In the genomic region with DNA sequence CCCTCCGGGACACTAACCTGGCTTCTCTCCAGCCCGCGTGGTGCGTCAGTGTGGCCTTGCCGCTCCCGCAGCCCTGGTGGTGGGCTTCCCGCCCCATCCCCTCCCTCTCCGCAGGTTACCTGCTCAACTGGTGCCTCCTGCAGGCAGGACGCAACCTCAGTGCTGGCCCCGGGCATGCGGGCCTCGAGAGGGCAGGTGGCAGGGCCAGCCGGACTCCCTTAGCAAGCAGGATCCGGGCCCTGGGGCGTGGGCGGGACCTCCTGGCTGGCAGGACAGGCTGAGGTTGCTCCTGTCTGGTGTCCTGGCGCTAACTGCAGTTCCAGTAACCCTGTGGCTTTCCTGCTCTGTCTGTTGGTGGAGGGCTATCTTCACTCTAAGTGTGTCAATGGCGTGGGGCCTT, we compare ENCODE assay signal across 2 cellular contexts.
TF ChIP-seq lines count a peak whose summit lies in the region.

No MANE protein-coding gene starts in this region.

TF ChIP-seq in WTC11, 78 proteins besides CTCF, POLR2A, EP300 and RAD21:
- TF ChIP-seq, protein P1, sequence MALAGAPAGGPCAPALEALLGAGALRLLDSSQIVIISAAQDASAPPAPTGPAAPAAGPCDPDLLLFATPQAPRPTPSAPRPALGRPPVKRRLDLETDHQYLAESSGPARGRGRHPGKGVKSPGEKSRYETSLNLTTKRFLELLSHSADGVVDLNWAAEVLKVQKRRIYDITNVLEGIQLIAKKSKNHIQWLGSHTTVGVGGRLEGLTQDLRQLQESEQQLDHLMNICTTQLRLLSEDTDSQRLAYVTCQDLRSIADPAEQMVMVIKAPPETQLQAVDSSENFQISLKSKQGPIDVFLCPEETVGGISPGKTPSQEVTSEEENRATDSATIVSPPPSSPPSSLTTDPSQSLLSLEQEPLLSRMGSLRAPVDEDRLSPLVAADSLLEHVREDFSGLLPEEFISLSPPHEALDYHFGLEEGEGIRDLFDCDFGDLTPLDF (CRISPR knock-in tag; IDR thresholded peaks at IDR 0.05): no peak
- TF ChIP-seq ZNF416 (CRISPR knock-in tag; IDR thresholded peaks at IDR 0.05) (no peak), ZBTB21 (CRISPR knock-in tag; IDR thresholded peaks at IDR 0.05; ENCODE audit: borderline replicate concordance) (no peak), EMX1 (CRISPR knock-in tag; IDR thresholded peaks at IDR 0.05) (no peak)
- TF ChIP-seq, protein P2, sequence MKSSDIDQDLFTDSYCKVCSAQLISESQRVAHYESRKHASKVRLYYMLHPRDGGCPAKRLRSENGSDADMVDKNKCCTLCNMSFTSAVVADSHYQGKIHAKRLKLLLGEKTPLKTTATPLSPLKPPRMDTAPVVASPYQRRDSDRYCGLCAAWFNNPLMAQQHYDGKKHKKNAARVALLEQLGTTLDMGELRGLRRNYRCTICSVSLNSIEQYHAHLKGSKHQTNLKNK (CRISPR knock-in tag; IDR thresholded peaks at IDR 0.05): no peak
- TF ChIP-seq, protein P3, sequence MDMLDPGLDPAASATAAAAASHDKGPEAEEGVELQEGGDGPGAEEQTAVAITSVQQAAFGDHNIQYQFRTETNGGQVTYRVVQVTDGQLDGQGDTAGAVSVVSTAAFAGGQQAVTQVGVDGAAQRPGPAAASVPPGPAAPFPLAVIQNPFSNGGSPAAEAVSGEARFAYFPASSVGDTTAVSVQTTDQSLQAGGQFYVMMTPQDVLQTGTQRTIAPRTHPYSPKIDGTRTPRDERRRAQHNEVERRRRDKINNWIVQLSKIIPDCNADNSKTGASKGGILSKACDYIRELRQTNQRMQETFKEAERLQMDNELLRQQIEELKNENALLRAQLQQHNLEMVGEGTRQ (CRISPR knock-in tag; IDR thresholded peaks at IDR 0.05): no peak
- TF ChIP-seq, protein P4, sequence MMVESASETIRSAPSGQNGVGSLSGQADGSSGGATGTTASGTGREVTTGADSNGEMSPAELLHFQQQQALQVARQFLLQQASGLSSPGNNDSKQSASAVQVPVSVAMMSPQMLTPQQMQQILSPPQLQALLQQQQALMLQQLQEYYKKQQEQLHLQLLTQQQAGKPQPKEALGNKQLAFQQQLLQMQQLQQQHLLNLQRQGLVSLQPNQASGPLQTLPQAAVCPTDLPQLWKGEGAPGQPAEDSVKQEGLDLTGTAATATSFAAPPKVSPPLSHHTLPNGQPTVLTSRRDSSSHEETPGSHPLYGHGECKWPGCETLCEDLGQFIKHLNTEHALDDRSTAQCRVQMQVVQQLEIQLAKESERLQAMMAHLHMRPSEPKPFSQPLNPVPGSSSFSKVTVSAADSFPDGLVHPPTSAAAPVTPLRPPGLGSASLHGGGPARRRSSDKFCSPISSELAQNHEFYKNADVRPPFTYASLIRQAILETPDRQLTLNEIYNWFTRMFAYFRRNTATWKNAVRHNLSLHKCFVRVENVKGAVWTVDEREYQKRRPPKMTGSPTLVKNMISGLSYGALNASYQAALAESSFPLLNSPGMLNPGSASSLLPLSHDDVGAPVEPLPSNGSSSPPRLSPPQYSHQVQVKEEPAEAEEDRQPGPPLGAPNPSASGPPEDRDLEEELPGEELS (CRISPR knock-in tag; IDR thresholded peaks at IDR 0.05): no peak
- TF ChIP-seq, protein P5, sequence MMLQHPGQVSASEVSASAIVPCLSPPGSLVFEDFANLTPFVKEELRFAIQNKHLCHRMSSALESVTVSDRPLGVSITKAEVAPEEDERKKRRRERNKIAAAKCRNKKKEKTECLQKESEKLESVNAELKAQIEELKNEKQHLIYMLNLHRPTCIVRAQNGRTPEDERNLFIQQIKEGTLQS (CRISPR knock-in tag; conservative IDR thresholded peaks at IDR 0.05): no peak
- TF ChIP-seq, protein P6, sequence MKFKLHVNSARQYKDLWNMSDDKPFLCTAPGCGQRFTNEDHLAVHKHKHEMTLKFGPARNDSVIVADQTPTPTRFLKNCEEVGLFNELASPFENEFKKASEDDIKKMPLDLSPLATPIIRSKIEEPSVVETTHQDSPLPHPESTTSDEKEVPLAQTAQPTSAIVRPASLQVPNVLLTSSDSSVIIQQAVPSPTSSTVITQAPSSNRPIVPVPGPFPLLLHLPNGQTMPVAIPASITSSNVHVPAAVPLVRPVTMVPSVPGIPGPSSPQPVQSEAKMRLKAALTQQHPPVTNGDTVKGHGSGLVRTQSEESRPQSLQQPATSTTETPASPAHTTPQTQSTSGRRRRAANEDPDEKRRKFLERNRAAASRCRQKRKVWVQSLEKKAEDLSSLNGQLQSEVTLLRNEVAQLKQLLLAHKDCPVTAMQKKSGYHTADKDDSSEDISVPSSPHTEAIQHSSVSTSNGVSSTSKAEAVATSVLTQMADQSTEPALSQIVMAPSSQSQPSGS (CRISPR knock-in tag; IDR thresholded peaks at IDR 0.05; ENCODE audit: borderline replicate concordance, low read depth): no peak
- TF ChIP-seq, protein P7, sequence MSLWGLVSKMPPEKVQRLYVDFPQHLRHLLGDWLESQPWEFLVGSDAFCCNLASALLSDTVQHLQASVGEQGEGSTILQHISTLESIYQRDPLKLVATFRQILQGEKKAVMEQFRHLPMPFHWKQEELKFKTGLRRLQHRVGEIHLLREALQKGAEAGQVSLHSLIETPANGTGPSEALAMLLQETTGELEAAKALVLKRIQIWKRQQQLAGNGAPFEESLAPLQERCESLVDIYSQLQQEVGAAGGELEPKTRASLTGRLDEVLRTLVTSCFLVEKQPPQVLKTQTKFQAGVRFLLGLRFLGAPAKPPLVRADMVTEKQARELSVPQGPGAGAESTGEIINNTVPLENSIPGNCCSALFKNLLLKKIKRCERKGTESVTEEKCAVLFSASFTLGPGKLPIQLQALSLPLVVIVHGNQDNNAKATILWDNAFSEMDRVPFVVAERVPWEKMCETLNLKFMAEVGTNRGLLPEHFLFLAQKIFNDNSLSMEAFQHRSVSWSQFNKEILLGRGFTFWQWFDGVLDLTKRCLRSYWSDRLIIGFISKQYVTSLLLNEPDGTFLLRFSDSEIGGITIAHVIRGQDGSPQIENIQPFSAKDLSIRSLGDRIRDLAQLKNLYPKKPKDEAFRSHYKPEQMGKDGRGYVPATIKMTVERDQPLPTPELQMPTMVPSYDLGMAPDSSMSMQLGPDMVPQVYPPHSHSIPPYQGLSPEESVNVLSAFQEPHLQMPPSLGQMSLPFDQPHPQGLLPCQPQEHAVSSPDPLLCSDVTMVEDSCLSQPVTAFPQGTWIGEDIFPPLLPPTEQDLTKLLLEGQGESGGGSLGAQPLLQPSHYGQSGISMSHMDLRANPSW (CRISPR knock-in tag; conservative IDR thresholded peaks at IDR 0.05; ENCODE audit: low read depth): no peak
- TF ChIP-seq, protein P8, sequence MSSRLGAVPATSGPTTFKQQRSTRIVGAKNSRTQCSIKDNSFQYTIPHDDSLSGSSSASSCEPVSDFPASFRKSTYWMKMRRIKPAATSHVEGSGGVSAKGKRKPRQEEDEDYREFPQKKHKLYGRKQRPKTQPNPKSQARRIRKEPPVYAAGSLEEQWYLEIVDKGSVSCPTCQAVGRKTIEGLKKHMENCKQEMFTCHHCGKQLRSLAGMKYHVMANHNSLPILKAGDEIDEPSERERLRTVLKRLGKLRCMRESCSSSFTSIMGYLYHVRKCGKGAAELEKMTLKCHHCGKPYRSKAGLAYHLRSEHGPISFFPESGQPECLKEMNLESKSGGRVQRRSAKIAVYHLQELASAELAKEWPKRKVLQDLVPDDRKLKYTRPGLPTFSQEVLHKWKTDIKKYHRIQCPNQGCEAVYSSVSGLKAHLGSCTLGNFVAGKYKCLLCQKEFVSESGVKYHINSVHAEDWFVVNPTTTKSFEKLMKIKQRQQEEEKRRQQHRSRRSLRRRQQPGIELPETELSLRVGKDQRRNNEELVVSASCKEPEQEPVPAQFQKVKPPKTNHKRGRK (CRISPR knock-in tag; IDR thresholded peaks at IDR 0.05; ENCODE audit: borderline replicate concordance): no peak
TF ChIP-seq in WTC11: peak in this region for 0.

TF ChIP-seq in HepG2, 621 proteins besides CTCF, POLR2A, EP300 and RAD21:
- TF ChIP-seq PHB2 (IDR thresholded peaks at IDR 0.05; ENCODE audit: partially characterized antibody): no peak
- no peak for TF ChIP-seq ZC3H13 (CRISPR knock-in tag; IDR thresholded peaks at IDR 0.05)
- TF ChIP-seq, protein P9, sequence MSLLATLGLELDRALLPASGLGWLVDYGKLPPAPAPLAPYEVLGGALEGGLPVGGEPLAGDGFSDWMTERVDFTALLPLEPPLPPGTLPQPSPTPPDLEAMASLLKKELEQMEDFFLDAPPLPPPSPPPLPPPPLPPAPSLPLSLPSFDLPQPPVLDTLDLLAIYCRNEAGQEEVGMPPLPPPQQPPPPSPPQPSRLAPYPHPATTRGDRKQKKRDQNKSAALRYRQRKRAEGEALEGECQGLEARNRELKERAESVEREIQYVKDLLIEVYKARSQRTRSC (CRISPR knock-in tag; IDR thresholded peaks at IDR 0.05; ENCODE audit: low read depth): no peak
- no peak for TF ChIP-seq ZNF33A (CRISPR knock-in tag; IDR thresholded peaks at IDR 0.05; ENCODE audit: borderline replicate concordance)
- TF ChIP-seq RNF2 (conservative IDR thresholded peaks at IDR 0.05; ENCODE audit: low read depth): no peak
- TF ChIP-seq PHF20 (CRISPR knock-in tag; IDR thresholded peaks at IDR 0.05): no peak
- TF ChIP-seq, protein P10, sequence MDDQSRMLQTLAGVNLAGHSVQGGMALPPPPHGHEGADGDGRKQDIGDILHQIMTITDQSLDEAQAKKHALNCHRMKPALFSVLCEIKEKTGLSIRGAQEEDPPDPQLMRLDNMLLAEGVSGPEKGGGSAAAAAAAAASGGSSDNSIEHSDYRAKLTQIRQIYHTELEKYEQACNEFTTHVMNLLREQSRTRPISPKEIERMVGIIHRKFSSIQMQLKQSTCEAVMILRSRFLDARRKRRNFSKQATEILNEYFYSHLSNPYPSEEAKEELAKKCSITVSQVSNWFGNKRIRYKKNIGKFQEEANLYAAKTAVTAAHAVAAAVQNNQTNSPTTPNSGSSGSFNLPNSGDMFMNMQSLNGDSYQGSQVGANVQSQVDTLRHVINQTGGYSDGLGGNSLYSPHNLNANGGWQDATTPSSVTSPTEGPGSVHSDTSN (CRISPR knock-in tag; IDR thresholded peaks at IDR 0.05; ENCODE audit: borderline replicate concordance): no peak
- TF ChIP-seq, protein P11, sequence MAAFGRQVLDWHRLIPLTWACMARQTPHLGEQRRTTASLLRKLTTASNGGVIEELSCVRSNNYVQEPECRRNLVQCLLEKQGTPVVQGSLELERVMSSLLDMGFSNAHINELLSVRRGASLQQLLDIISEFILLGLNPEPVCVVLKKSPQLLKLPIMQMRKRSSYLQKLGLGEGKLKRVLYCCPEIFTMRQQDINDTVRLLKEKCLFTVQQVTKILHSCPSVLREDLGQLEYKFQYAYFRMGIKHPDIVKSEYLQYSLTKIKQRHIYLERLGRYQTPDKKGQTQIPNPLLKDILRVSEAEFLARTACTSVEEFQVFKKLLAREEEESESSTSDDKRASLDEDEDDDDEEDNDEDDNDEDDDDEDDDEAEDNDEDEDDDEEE (CRISPR knock-in tag; IDR thresholded peaks at IDR 0.05): no peak
- no peak for TF ChIP-seq ZNF547 (CRISPR knock-in tag; IDR thresholded peaks at IDR 0.05)
